23 cellular contexts compared by ENCODE assay signal in genomic region chr6:69343856-69344255, GRCh38.
A peak's percentile ranks its signal among the peaks of the same experiment; 100 is the strongest.
DNase-seq lines count a peak whose midpoint lies in the region; ATAC-seq and TF ChIP-seq lines count a peak whose summit lies in the region.
"Had no signal": no experiment of that assay in that cellular context is flagged by ENCODE, and none has a peak within 500 bp of the region (broad histone marks: within the 10 kb centered on the region; RNA-seq: fewer than 3 reads in every experiment).

No MANE protein-coding gene starts in this region.

- DNase-seq in NOMO-1 treated with DMSO at 0.1 percent for 48 hours (lab: John Stamatoyannopoulos, UW; ENCODE audit: unreplicated experiment) (peak; percentile 4), NOMO-1 (lab: John Stamatoyannopoulos, UW; ENCODE audit: unreplicated experiment in 2 of 2) (no peak), fibroblast of pulmonary artery (ENCODE audit: low read depth) (peak; percentile 0), midbrain (lab: John Stamatoyannopoulos, UW) (peak; percentile 32), NCI-H524 (lab: John Stamatoyannopoulos, UW) (no peak), NCI-H2171 treated with DMSO at 0.1 percent for 48 hours (lab: John Stamatoyannopoulos, UW) (no peak)
- DNase-seq in activated effector memory CD4-positive, alpha-beta T cell treated with anti-CD3 and anti-CD28 coated beads, Interleukin-2, amount 50 U/mL, for 16 hours, result no peak
- DNase-seq: activated CD4-positive, alpha-beta T cell treated with anti-CD3 and anti-CD28 coated beads, Interleukin-2, amount 50 U/mL, for 48 hours; CD8-positive, alpha-beta T cell; H7; NCI-H1105; NCI-H187 treated with DMSO at 0.1 percent for 48 hours; NCI-H345; NCI-H774; psoas muscle; RPMI8226; small intestine; stimulated activated CD4-positive, alpha-beta T cell treated with anti-CD3 and anti-CD28 coated beads, Interleukin-1b, Interleukin-23, amount 100 ng/mL, for 48 hours; stimulated activated CD8-positive, alpha-beta memory T cell treated with anti-CD3 and anti-CD28 coated beads, Interleukin-4, amount 100 ng/mL, for 48 hours; stomach; tibial artery had no signal

- H3K4me3 ChIP-seq in fibroblast of pulmonary artery (replicated peaks; ENCODE audit: low read depth, low read length), result no peak overlapping the region
- H3K4me3 ChIP-seq: psoas muscle, SK-N-MC, stomach, tibial artery had no signal

- no peak for ATAC-seq in GM19023 (IDR thresholded peaks at IDR 0.05; ENCODE audit: unreplicated experiment)
- ATAC-seq: CD8-positive, alpha-beta T cell; psoas muscle had no signal

- no peak for TF ChIP-seq CTCF in fibroblast of pulmonary artery (IDR thresholded peaks at IDR 0.05; ENCODE audit: low read length, missing control alignments)

Comparison
In these comparisons a context has a peak if more than half of its experiments do, and no peak if none do; other contexts are left out.
1. DNase-seq: peak in NOMO-1 treated with DMSO at 0.1 percent for 48 hours (single experiment), fibroblast of pulmonary artery (single experiment) and midbrain (single experiment); none in NOMO-1 (0 of 2), NCI-H524 (0 of 2), activated effector memory CD4-positive, alpha-beta T cell treated with anti-CD3 and anti-CD28 coated beads, Interleukin-2, amount 50 U/mL, for 16 hours (single experiment) and NCI-H2171 treated with DMSO at 0.1 percent for 48 hours (single experiment).